In genomic region chr3:177194319-177194718, GRCh38 we compare ENCODE assay signal across 8 cellular contexts. TPM values are rescaled to one million over a fixed set of nuclear protein-coding genes. Genes with fewer than 3 reads are reported as not detected.
DNase-seq lines count a peak whose midpoint lies in the region; ATAC-seq, FAIRE-seq and TF ChIP-seq lines count a peak whose summit lies in the region.

No MANE protein-coding gene starts in this region.

- H3K4me1 Mint-ChIP-seq in activated T-cell treated with anti-CD3 and anti-CD28 coated beads, Interleukin-2, amount 50 U/mL, for 72 hours (ENCODE audit: low read depth), result peaks cover 52% of the 10 kb centered on the region
- peaks cover 65% of the 10 kb centered on the region for H3K4me1 Mint-ChIP-seq in activated naive CD8-positive, alpha-beta T cell (ENCODE audit: low read depth)

- no peaks in the 10 kb centered on the region for H3K9me3 Mint-ChIP-seq in activated T-cell treated with anti-CD3 and anti-CD28 coated beads, Interleukin-2, amount 50 U/mL, for 72 hours
- H3K9me3 Mint-ChIP-seq in activated naive CD8-positive, alpha-beta T cell (ENCODE audit: low read depth), result no peaks in the 10 kb centered on the region

- H3K4me3 ChIP-seq in thoracic aorta, result peak overlapping the region; percentile 98

- H3K9me3 ChIP-seq in thoracic aorta, result no peaks in the 10 kb centered on the region

- TF ChIP-seq CTCF in thoracic aorta (IDR thresholded peaks at IDR 0.05), result no peak

- H3K36me3 Mint-ChIP-seq in activated T-cell treated with anti-CD3 and anti-CD28 coated beads, Interleukin-2, amount 50 U/mL, for 72 hours (ENCODE audit: insufficient read depth in 2 of 2), result peaks cover 12 to 22% of the 10 kb centered on the region in 2 donors
- H3K36me3 Mint-ChIP-seq in activated naive CD8-positive, alpha-beta T cell, result peaks cover 14% of the 10 kb centered on the region

- H3K4me1 ChIP-seq in thoracic aorta (ENCODE audit: control insufficient read depth in 1 of 2, low read depth in 2 of 2), result peaks cover 17 to 45% of the 10 kb centered on the region in 2 donors

- DNase-seq in activated T-cell treated with anti-CD3 and anti-CD28 coated beads, Interleukin-2, amount 50 U/mL, for 72 hours, result no peak
- DNase-seq in activated T-cell treated with anti-CD3 and anti-CD28 coated beads, Interleukin-2, amount 50 U/mL, for 48 hours, result no peak
- no peak for DNase-seq in thoracic aorta (ENCODE audit: low spot score)

- no peaks in the 10 kb centered on the region for H3K27me3 Mint-ChIP-seq in activated T-cell treated with anti-CD3 and anti-CD28 coated beads, Interleukin-2, amount 50 U/mL, for 72 hours (ENCODE audit: low read depth)
- no peaks in the 10 kb centered on the region for H3K27me3 Mint-ChIP-seq in activated naive CD8-positive, alpha-beta T cell

- no peaks in the 10 kb centered on the region for H3K27me3 ChIP-seq in thoracic aorta (replicated peaks; ENCODE audit: insufficient read depth)

- ATAC-seq in activated T-cell treated with anti-CD3 and anti-CD28 coated beads, Interleukin-2, amount 50 U/mL, for 72 hours (replicated peaks in 1 of 2), result no peak
- ATAC-seq in thoracic aorta (ENCODE audit: insufficient number of reproducible peaks, low FRiP score, low read depth), result no peak
- no peak for ATAC-seq in GM18511 (IDR thresholded peaks at IDR 0.05; ENCODE audit: unreplicated experiment)
- ATAC-seq in GM18873 (IDR thresholded peaks at IDR 0.05; ENCODE audit: low FRiP score, unreplicated experiment), result no peak
- ATAC-seq in esophagus mucosa, result no peak

- peak overlapping the region in 1 of 2 donors; percentile 97 for H3K27ac ChIP-seq in thoracic aorta

- peak; percentile 27 for FAIRE-seq in islet of Langerhans (lab: Jason Lieb, UNC)

- H3K27ac Mint-ChIP-seq in activated T-cell treated with anti-CD3 and anti-CD28 coated beads, Interleukin-2, amount 50 U/mL, for 72 hours, result peak overlapping the region; percentile 99
- peak overlapping the region; percentile 99 for H3K27ac Mint-ChIP-seq in activated naive CD8-positive, alpha-beta T cell

- peak overlapping the region; percentile 96 to 99 for H3K4me3 Mint-ChIP-seq in activated T-cell treated with anti-CD3 and anti-CD28 coated beads, Interleukin-2, amount 50 U/mL, for 72 hours
- H3K4me3 Mint-ChIP-seq in activated naive CD8-positive, alpha-beta T cell, result peak overlapping the region; percentile 99

- no peaks in the 10 kb centered on the region for H3K36me3 ChIP-seq in thoracic aorta

RNA-seq across cellular contexts. Expression of gene TBL1XR1, which starts 3.0 kb away (rescaled TPM):
- total RNA-seq in activated T-cell treated with anti-CD3 and anti-CD28 coated beads, Interleukin-2, amount 50 U/mL, for 72 hours, result 100 to 1,000 TPM; 179 to 240 TPM
- total RNA-seq in thoracic aorta (100 to 1,000 TPM in 1 of 2 donors, 10 to 100 TPM in 1; 67.0 to 109 TPM), esophagus mucosa (123 TPM)
